1 cellular context compared by ENCODE assay signal in the genomic region with DNA sequence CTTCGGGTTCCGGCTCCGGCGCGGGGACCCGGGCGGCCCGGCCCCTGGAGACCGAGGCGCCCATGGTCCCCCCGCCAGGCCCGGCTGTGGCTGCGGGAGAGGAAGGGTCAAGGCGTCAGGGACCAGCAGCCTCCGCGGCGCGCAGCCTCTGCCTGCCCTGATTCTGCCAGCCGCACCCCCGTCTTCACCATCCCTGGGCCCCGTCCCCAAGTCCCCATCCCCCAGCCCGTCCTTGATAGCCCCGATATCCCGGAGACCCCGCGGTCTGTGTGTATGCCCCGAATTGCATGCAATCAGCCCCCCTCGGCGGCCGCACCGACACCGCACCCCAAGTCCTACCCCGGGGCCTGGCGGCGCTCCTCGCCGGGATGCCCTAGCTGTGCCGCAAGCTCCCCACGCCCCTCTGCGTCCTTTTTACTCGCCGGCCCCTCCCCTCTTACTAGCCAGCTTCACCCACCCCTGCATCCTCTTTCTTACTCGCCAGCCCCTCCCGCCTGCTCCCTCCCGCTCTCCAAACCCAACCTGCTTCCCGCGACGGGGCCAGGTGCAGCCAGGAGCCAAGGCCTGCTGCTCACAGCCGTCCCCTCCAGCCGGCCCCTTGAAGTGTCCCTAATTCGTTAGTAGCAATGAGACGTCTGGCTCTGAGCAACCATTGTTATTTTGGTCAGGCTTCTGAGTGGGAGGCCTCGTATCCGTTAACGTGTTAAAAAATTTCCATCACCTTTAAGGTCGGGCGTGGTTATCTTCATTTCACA.
TF ChIP-seq lines count a peak whose summit lies in the region.

A gene with protein sequence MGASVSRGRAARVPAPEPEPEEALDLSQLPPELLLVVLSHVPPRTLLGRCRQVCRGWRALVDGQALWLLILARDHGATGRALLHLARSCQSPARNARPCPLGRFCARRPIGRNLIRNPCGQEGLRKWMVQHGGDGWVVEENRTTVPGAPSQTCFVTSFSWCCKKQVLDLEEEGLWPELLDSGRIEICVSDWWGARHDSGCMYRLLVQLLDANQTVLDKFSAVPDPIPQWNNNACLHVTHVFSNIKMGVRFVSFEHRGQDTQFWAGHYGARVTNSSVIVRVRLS (minus strand): TSS at position 386 of the 755 bp plus-strand sequence. CDS start 322 bp downstream, at position 64.

TF ChIP-seq in IMR-90, 13 proteins besides CTCF, POLR2A, EP300 and RAD21 (continued from another document):
- TF ChIP-seq, protein P1, sequence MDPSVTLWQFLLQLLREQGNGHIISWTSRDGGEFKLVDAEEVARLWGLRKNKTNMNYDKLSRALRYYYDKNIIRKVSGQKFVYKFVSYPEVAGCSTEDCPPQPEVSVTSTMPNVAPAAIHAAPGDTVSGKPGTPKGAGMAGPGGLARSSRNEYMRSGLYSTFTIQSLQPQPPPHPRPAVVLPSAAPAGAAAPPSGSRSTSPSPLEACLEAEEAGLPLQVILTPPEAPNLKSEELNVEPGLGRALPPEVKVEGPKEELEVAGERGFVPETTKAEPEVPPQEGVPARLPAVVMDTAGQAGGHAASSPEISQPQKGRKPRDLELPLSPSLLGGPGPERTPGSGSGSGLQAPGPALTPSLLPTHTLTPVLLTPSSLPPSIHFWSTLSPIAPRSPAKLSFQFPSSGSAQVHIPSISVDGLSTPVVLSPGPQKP (IDR thresholded peaks at IDR 0.05; ENCODE audit: borderline replicate concordance, low read depth, low read length): no peak
